Comparison of ENCODE assay signal across 2 cellular contexts in genomic region chr2:74576830-74577229, GRCh38.
A peak's percentile ranks its signal among the peaks of the same experiment; 100 is the strongest.
TF ChIP-seq lines count a peak whose summit lies in the region.

No MANE protein-coding gene starts in this region.

TF ChIP-seq in IMR-90, 13 proteins besides CTCF, POLR2A, EP300 and RAD21:
- TF ChIP-seq NFE2L2 (IDR thresholded peaks at IDR 0.05; ENCODE audit: low read depth, low read length) (no peak), BHLHE40 (IDR thresholded peaks at IDR 0.05; ENCODE audit: low read depth, low read length) (no peak), CEBPB (IDR thresholded peaks at IDR 0.05; ENCODE audit: low read depth, low read length) (peak; percentile 59), MXI1 (IDR thresholded peaks at IDR 0.05; ENCODE audit: borderline replicate concordance, low read depth, low read length) (no peak)

TF ChIP-seq in HEK293T, 16 proteins besides CTCF, POLR2A, EP300 and RAD21:
- TF ChIP-seq FOXA1 (IDR thresholded peaks at IDR 0.05): no peak
